11 cellular contexts compared by ENCODE assay signal in genomic region chr1:29249170-29249691, GRCh38. TPM values are rescaled to one million over a fixed set of nuclear protein-coding genes. Genes with fewer than 3 reads are reported as not detected.
DNase-seq lines count a peak whose midpoint lies in the region; ATAC-seq, FAIRE-seq and TF ChIP-seq lines count a peak whose summit lies in the region.
"Had no signal": no experiment of that assay in that cellular context is flagged by ENCODE, and none has a peak within 500 bp of the region (broad histone marks: within the 10 kb centered on the region; RNA-seq: fewer than 3 reads in every experiment).

No MANE protein-coding gene starts in this region.

- H4K5ac ChIP-seq in IMR-90 (ENCODE audit: low read depth, low read length), result no peak overlapping the region

- CTCF ChIA-PET in IMR-90 (lab: Yijun Ruan, JAX), result no interaction called here
- CTCF ChIA-PET in K562 (lab: Yijun Ruan, JAX; ENCODE audit: low intra/inter-chr PET ratio), result no interaction called here

- peak overlapping the region; percentile 44 for H2AK9ac ChIP-seq in IMR-90 (replicated peaks; ENCODE audit: low read depth, low read length, poor library complexity)

- in situ Hi-C loops in IMR-90 (cut with MboI; ENCODE audit: low sequenced_read_pairs), result loop anchor here (10.0 kb wide), 5 partner anchors 136 to 1136 kb away; no protein-coding TSS in a partner anchor
- in situ Hi-C loops in K562 (cut with MboI), result no loop called here

- peak; percentile 38 for DNase-seq in AG10803 (ENCODE audit: low read depth)
- DNase-seq in IMR-90, result peak; percentile 40
- DNase-seq in K562 (ENCODE audit: extremely low read depth in 1 of 4, low spot score in 3 of 4), result peak in 2 of 4 experiments; percentile 33 to 47
- DNase-seq in left kidney (ENCODE audit: low read depth, low spot score), result peak; percentile 84
- no peak for DNase-seq in NCI-H146 (lab: John Stamatoyannopoulos, UW)
- no peak for DNase-seq in NCI-H748 (lab: John Stamatoyannopoulos, UW; ENCODE audit: unreplicated experiment)
- DNase-seq in ureter (ENCODE audit: low spot score), result no peak
- DNase-seq: gastrocnemius medialis, PC-3 had no signal

- TF ChIP-seq POLR2A in IMR-90 (IDR thresholded peaks at IDR 0.05; ENCODE audit: low read depth, low read length), result no peak
- no peak for TF ChIP-seq POLR2A in K562 (conservative IDR thresholded peaks at IDR 0.05)

- no peak overlapping the region for H2BK5ac ChIP-seq in IMR-90 (ENCODE audit: low read depth, low read length, poor library complexity, severe bottlenecking)

- peak overlapping the region; percentile 42 for H3K4ac ChIP-seq in IMR-90 (ENCODE audit: low read depth, low read length)

- H3K79me1 ChIP-seq in IMR-90 (ENCODE audit: low read depth in 1 of 2, low read length in 2 of 2), result peaks cover 0 to 11% of the 10 kb centered on the region in 2 experiments; a peak in 1 of 4 replicates

- H3K36me3 ChIP-seq in IMR-90 (ENCODE audit: control insufficient read depth, insufficient read depth, low read length) (no peaks in the 10 kb centered on the region), K562 (ENCODE audit: control insufficient read depth, insufficient read depth, low read length) (no peaks in the 10 kb centered on the region)
- H3K36me3 ChIP-seq: gastrocnemius medialis had no signal

- H2BK120ac ChIP-seq in IMR-90 (ENCODE audit: low read depth, low read length), result peak overlapping the region; percentile 30

- H3K9me3 ChIP-seq in IMR-90 (ENCODE audit: control insufficient read depth, insufficient read depth, low read length) (no peaks in the 10 kb centered on the region), K562 (replicated peaks; ENCODE audit: control insufficient read depth, insufficient read depth, low read depth, low read length) (no peaks in the 10 kb centered on the region)
- H3K9me3 ChIP-seq: gastrocnemius medialis had no signal

- no peaks in the 10 kb centered on the region for H3K79me2 ChIP-seq in K562 (ENCODE audit: control insufficient read depth, insufficient read depth, low read length)

- POLR2A ChIA-PET in IMR-90 (lab: Charles Lee; ENCODE audit: unreplicated experiment), result no interaction called here
- POLR2A ChIA-PET in K562 (lab: Yijun Ruan, JAX), result interaction anchor here (1.0 to 1.5 kb wide), 2 partner anchors 8 to 10 kb away, joined by 4 to 5 read pairs; no protein-coding TSS in a partner anchor

- H3K4me3 ChIP-seq in AG10803 (ENCODE audit: low read length) (no peak overlapping the region), IMR-90 (ENCODE audit: insufficient read depth, low read depth, low read length) (no peak overlapping the region), K562 (no peak overlapping the region)
- H3K4me3 ChIP-seq: gastrocnemius medialis had no signal

- H3K4me2 ChIP-seq in IMR-90 (ENCODE audit: low read depth, low read length), result no peak overlapping the region
- no peak overlapping the region for H3K4me2 ChIP-seq in K562 (ENCODE audit: insufficient read depth, low read length)

- intact Hi-C loops in IMR-90 (cut with micrococcal nuclease) (loop anchor here (5.0 kb wide), 2 partner anchors 93 to 148 kb away; no protein-coding TSS in a partner anchor), K562 (cut with micrococcal nuclease) (no loop called here)

- H4K20me1 ChIP-seq in IMR-90 (ENCODE audit: insufficient read depth, low read length) (no peaks in the 10 kb centered on the region), K562 (replicated peaks; ENCODE audit: control insufficient read depth, insufficient read depth, low read length) (peaks cover 23% of the 10 kb centered on the region)

- H3K9me1 ChIP-seq in IMR-90 (ENCODE audit: insufficient read depth, low read length) (peaks cover 12% of the 10 kb centered on the region), K562 (ENCODE audit: control insufficient read depth, insufficient read depth, low read length) (no peaks in the 10 kb centered on the region)

- TF ChIP-seq RAD21 in IMR-90 (IDR thresholded peaks at IDR 0.05; ENCODE audit: low read length) (no peak), K562 (CRISPR knock-in tag; conservative IDR thresholded peaks at IDR 0.05 in 1 of 2, IDR thresholded peaks at IDR 0.05 in 1 of 2) (no peak)

- peak overlapping the region; percentile 78; the same call in 1 of the 2 replicates for H4K91ac ChIP-seq in IMR-90 (ENCODE audit: insufficient read depth, low read depth, low read length)

- no peak overlapping the region for H3K56ac ChIP-seq in IMR-90 (ENCODE audit: extremely low read depth, insufficient read depth, low read length)

- WGBS in IMR-90 (ENCODE audit: extremely low coverage in 2 of 2, insufficient read length in 1 of 2), 2 experiments, result no CpG with 5 or more reads among the region's 8 CpGs
- WGBS in K562 (ENCODE audit: insufficient coverage, low coverage, missing lambda C conversion rate), result 6% methylated on average over 8 of the region's 8 CpGs

- H3K9ac ChIP-seq in IMR-90 (ENCODE audit: low read depth, low read length) (no peak overlapping the region), K562 (ENCODE audit: insufficient read depth in 1 of 2, low read depth in 2 of 2, low read length in 2 of 2) (peak overlapping the region in 1 of 2 experiments; percentile 38; a peak in 1 of 4 replicates)

- H2BK20ac ChIP-seq in IMR-90 (ENCODE audit: low read depth, low read length), result peak overlapping the region; percentile 42; the same call in 1 of the 2 replicates

- H3K23ac ChIP-seq in IMR-90 (ENCODE audit: low read depth, low read length), result no peak overlapping the region

- H4K8ac ChIP-seq in IMR-90 (ENCODE audit: low read depth in 2 of 2, low read length in 2 of 2), result peak overlapping the region; percentile 22 to 29; a peak in 1 of 4 replicates

- no peaks in the 10 kb centered on the region for H3K27me3 ChIP-seq in IMR-90 (ENCODE audit: control insufficient read depth, insufficient read depth, low read length)
- H3K27me3 ChIP-seq in K562 (ENCODE audit: control insufficient read depth in 2 of 2, insufficient read depth in 2 of 2, low read length in 2 of 2), result peaks cover 20 to 44% of the 10 kb centered on the region in 2 experiments; a peak in 4 of 5 replicates
- H3K27me3 ChIP-seq: gastrocnemius medialis had no signal

- H3K4me1 ChIP-seq in IMR-90 (ENCODE audit: control insufficient read depth, insufficient read depth, low read length) (peaks cover 5% of the 10 kb centered on the region), K562 (replicated peaks in 1 of 2; ENCODE audit: control insufficient read depth in 2 of 2, insufficient read depth in 2 of 2, low read length in 2 of 2) (peaks cover 4 to 10% of the 10 kb centered on the region in 2 experiments; a peak in 2 of 5 replicates)
- H3K4me1 ChIP-seq: gastrocnemius medialis had no signal

- peak; percentile 36; the same call in 1 of the 2 replicates for TF ChIP-seq EP300 in K562 (IDR thresholded peaks at IDR 0.05; ENCODE audit: low read length)

- H2AK5ac ChIP-seq in IMR-90 (ENCODE audit: low read depth, low read length), result peak overlapping the region; percentile 49; the same call in 1 of the 2 replicates

- dilution Hi-C loops in IMR-90 (cut with HindIII; ENCODE audit: low sequenced_read_pairs, unreplicated experiment), result no loop called here

- no peak overlapping the region for H3K14ac ChIP-seq in IMR-90 (replicated peaks; ENCODE audit: low read depth, low read length)

- TF ChIP-seq CTCF in AG10803 (conservative IDR thresholded peaks at IDR 0.05; ENCODE audit: low read length) (no peak), IMR-90 (conservative IDR thresholded peaks at IDR 0.05; ENCODE audit: low read depth, low read length) (no peak), K562 (IDR thresholded peaks at IDR 0.05 in 2 of 3, conservative IDR thresholded peaks at IDR 0.05 in 1 of 3; ENCODE audit: insufficient read depth in 2 of 3, low read depth in 1 of 3, low read length in 3 of 3) (no peak)

- H3K18ac ChIP-seq in IMR-90 (ENCODE audit: low read depth, low read length), result peak overlapping the region; percentile 24; the same call in 1 of the 2 replicates

- ATAC-seq in IMR-90 (ENCODE audit: low read depth) (peak; percentile 61), K562 (peak; percentile 70), GM21528 (IDR thresholded peaks at IDR 0.05; ENCODE audit: low FRiP score, unreplicated experiment) (no peak)
- ATAC-seq: gastrocnemius medialis, PC-3 had no signal

- H3K27ac ChIP-seq in IMR-90 (ENCODE audit: insufficient read depth, low read length) (no peak overlapping the region), K562 (ENCODE audit: extremely low read depth, low read depth, low read length) (no peak overlapping the region)
- H3K27ac ChIP-seq: gastrocnemius medialis had no signal

- no TSS peak for BruUV-seq in IMR-90 (replicated peaks; lab: Mats Ljungman, UMichigan)
- no TSS peak for BruUV-seq in K562 (replicated peaks; lab: Mats Ljungman, UMichigan)

- 0 out of 3 replicates have a peak overlapping the region, but pooled peaks have one; percentile 52 for H2BK15ac ChIP-seq in IMR-90 (ENCODE audit: low read depth, low read length)

- H2AFZ ChIP-seq in IMR-90 (replicated peaks; ENCODE audit: low read length, poor library complexity) (no peak overlapping the region), K562 (ENCODE audit: low read depth, low read length) (no peak overlapping the region)

- peak; percentile 6 for FAIRE-seq in K562 (lab: Jason Lieb, UNC)
- FAIRE-seq: TTC549 had no signal

RNA-seq across cellular contexts. Expression of gene PTPRU, which starts 12.9 kb away (rescaled TPM):
- total RNA-seq in IMR-90 (2012; rRNA removed) (5.0 and 7.0 TPM in 2 replicates), K562 (2014; rRNA removed) (2.9 and 4.3 TPM in 2 replicates), K562 (2014; rRNA removed; fragmentation: Illumina TruSeq; extraction: Trizol) (0.22 and 0.44 TPM in 2 replicates), K562 (2015; rRNA removed; fragmentation: Illumina TruSeq; extraction: Trizol) (0.64 and 1.0 TPM in 2 replicates), K562 (2021) (2.7 and 3.1 TPM in 2 replicates), ureter (100 TPM)
- polyA plus RNA-seq in IMR-90 (2012; rRNA removed) (10.7 and 10.8 TPM in 2 replicates), K562 (2011; rRNA removed) (0.92 and 4.0 TPM in 2 replicates), K562 (2014; fragmentation: Illumina TruSeq; extraction: Trizol) (1.3 and 1.7 TPM in 2 replicates), K562 (2014; fragmentation: Nextera tagmentation; extraction: Ambion mirVana) (under 1 TPM; 0.01 to 0.03 TPM), K562 (2014; rRNA removed) (1.5 and 2.5 TPM in 2 replicates)
- 12.3 and 16.6 TPM in 2 replicates for polyA plus RNA-seq in IMR-90 (2012; cell fraction: cytosol; rRNA removed)
- polyA plus RNA-seq in IMR-90 (2012; cell fraction: nucleus; rRNA removed; ENCODE audit: low replicate concordance), result 18.5 and 56.4 TPM in 2 replicates
- 4.9 and 9.4 TPM in 2 replicates for total RNA-seq in K562 (2011; cell fraction: chromatin; rRNA removed; ENCODE audit: low replicate concordance)
- 10.3 and 12.5 TPM in 2 replicates for total RNA-seq in K562 (2011; cell fraction: nucleolus; rRNA removed)
- 6.5 and 6.9 TPM in 2 replicates for total RNA-seq in K562 (2011; cell fraction: nucleoplasm; rRNA removed)
- polyA plus RNA-seq in K562 (2011; cell fraction: cytosol; rRNA removed), result 2.5 and 3.9 TPM in 2 replicates
- polyA plus RNA-seq in K562 (2011; cell fraction: nucleus; rRNA removed), result 6.1 and 10.5 TPM in 2 replicates
- 2.2 and 4.7 TPM in 2 replicates for polyA plus RNA-seq in K562 (2012)
- polyA minus RNA-seq in K562 (2011; rRNA and poly(A)+ RNA removed), result 0.91 and 2.5 TPM in 2 replicates
- polyA minus RNA-seq in K562 (2011; cell fraction: cytosol; rRNA and poly(A)+ RNA removed), result 1.7 and 6.4 TPM in 2 replicates
- 3.6 and 6.8 TPM in 2 replicates for polyA minus RNA-seq in K562 (2011; cell fraction: nucleus; rRNA and poly(A)+ RNA removed)

RNA-seq across cellular contexts. Expression of gene MECR, which starts 18.5 kb away (rescaled TPM):
- total RNA-seq in IMR-90 (2012; rRNA removed), result 19.2 and 20.3 TPM in 2 replicates
- polyA plus RNA-seq in IMR-90 (2012; rRNA removed), result 24.8 and 38.1 TPM in 2 replicates
- 15.9 and 19.6 TPM in 2 replicates for polyA plus RNA-seq in IMR-90 (2012; cell fraction: cytosol; rRNA removed)
- polyA plus RNA-seq in IMR-90 (2012; cell fraction: nucleus; rRNA removed; ENCODE audit: low replicate concordance), result 25.0 and 29.9 TPM in 2 replicates
- 106 and 162 TPM in 2 replicates for total RNA-seq in K562 (2011; cell fraction: chromatin; rRNA removed; ENCODE audit: low replicate concordance)
- 106 and 111 TPM in 2 replicates for total RNA-seq in K562 (2011; cell fraction: nucleolus; rRNA removed)
- total RNA-seq in K562 (2011; cell fraction: nucleoplasm; rRNA removed), result 98.9 and 104 TPM in 2 replicates
- 42.9 and 48.1 TPM in 2 replicates for total RNA-seq in K562 (2014; rRNA removed)
- total RNA-seq in K562 (2014; rRNA removed; fragmentation: Illumina TruSeq; extraction: Trizol), result 29.2 and 35.9 TPM in 2 replicates
- 27.5 and 30.4 TPM in 2 replicates for total RNA-seq in K562 (2015; rRNA removed; fragmentation: Illumina TruSeq; extraction: Trizol)
- total RNA-seq in K562 (2021), result 48.8 and 51.2 TPM in 2 replicates
- polyA plus RNA-seq in K562 (2011; rRNA removed), result 43.7 and 57.2 TPM in 2 replicates
- 46.1 and 47.4 TPM in 2 replicates for polyA plus RNA-seq in K562 (2011; cell fraction: cytosol; rRNA removed)
- 51.0 and 58.5 TPM in 2 replicates for polyA plus RNA-seq in K562 (2011; cell fraction: nucleus; rRNA removed)
- polyA plus RNA-seq in K562 (2012), result 39.0 and 47.8 TPM in 2 replicates
- polyA plus RNA-seq in K562 (2014; fragmentation: Illumina TruSeq; extraction: Trizol), result 52.8 and 58.3 TPM in 2 replicates
- 10 to 100 TPM; 10.4 to 18.0 TPM for polyA plus RNA-seq in K562 (2014; fragmentation: Nextera tagmentation; extraction: Ambion mirVana)
- 58.6 and 61.2 TPM in 2 replicates for polyA plus RNA-seq in K562 (2014; rRNA removed)
- polyA minus RNA-seq in K562 (2011; rRNA and poly(A)+ RNA removed), result 44.6 and 48.9 TPM in 2 replicates
- 25.6 and 31.0 TPM in 2 replicates for polyA minus RNA-seq in K562 (2011; cell fraction: cytosol; rRNA and poly(A)+ RNA removed)
- polyA minus RNA-seq in K562 (2011; cell fraction: nucleus; rRNA and poly(A)+ RNA removed), result 33.3 and 39.5 TPM in 2 replicates
- total RNA-seq in ureter, result 49.0 TPM

Comparison
In these comparisons a context has a peak if more than half of its experiments do, and no peak if none do; other contexts are left out.
1. DNase-seq: peak in AG10803 (single experiment), IMR-90 (single experiment) and left kidney (single experiment); none in NCI-H146 (single experiment), NCI-H748 (single experiment) and ureter (single experiment).